In genomic region chr9:136418182-136419091, GRCh38 we compare ENCODE assay signal across 2 cellular contexts.
A peak's percentile ranks its signal among the peaks of the same experiment; 100 is the strongest.
TF ChIP-seq lines count a peak whose summit lies in the region.

No MANE protein-coding gene starts in this region.

TF ChIP-seq in HEK293, 187 proteins besides CTCF, POLR2A, EP300 and RAD21:
- peak; percentile 87 for TF ChIP-seq SCRT1 (tag by site-specific recombination; IDR thresholded peaks at IDR 0.05; ENCODE audit: borderline replicate concordance)
- TF ChIP-seq ZNF341 (tag by site-specific recombination; IDR thresholded peaks at IDR 0.05; ENCODE audit: low read depth): no peak
- no peak for TF ChIP-seq ZNF394 (tag by site-specific recombination; IDR thresholded peaks at IDR 0.05; ENCODE audit: borderline replicate concordance)
- no peak for TF ChIP-seq ZBTB48 (tag by site-specific recombination; IDR thresholded peaks at IDR 0.05)
- no peak for TF ChIP-seq ZNF140 (tag by site-specific recombination; IDR thresholded peaks at IDR 0.05)
- TF ChIP-seq SCRT2 (tag by site-specific recombination; IDR thresholded peaks at IDR 0.05): peak; percentile 92
- TF ChIP-seq SP2 (tag by site-specific recombination; IDR thresholded peaks at IDR 0.05): no peak
- no peak for TF ChIP-seq ZNF433 (tag by site-specific recombination; IDR thresholded peaks at IDR 0.05; ENCODE audit: low read depth)

TF ChIP-seq in HepG2, 621 proteins besides CTCF, POLR2A, EP300 and RAD21:
- TF ChIP-seq AGO2 (optimal IDR thresholded peaks at IDR 0.05; ENCODE audit: low read depth, low read length): peak; percentile 64
- TF ChIP-seq HOXA9 (CRISPR knock-in tag; IDR thresholded peaks at IDR 0.05; ENCODE audit: borderline replicate concordance): 0 out of 2 replicates have a peak, but pooled peaks have one; percentile 35
- TF ChIP-seq ZBTB40 (IDR thresholded peaks at IDR 0.05): no peak
- TF ChIP-seq ZBTB40 (CRISPR knock-in tag; IDR thresholded peaks at IDR 0.05): no peak
- no peak for TF ChIP-seq HMGXB3 (CRISPR knock-in tag; IDR thresholded peaks at IDR 0.05; ENCODE audit: borderline replicate concordance)
- TF ChIP-seq ZNF30 (CRISPR knock-in tag; IDR thresholded peaks at IDR 0.05): no peak
- TF ChIP-seq RBFOX2 (IDR thresholded peaks at IDR 0.05; ENCODE audit: low read depth, low read length): peak; percentile 74
TF ChIP-seq in HepG2: peak in this region for 3.
